In the genomic region with DNA sequence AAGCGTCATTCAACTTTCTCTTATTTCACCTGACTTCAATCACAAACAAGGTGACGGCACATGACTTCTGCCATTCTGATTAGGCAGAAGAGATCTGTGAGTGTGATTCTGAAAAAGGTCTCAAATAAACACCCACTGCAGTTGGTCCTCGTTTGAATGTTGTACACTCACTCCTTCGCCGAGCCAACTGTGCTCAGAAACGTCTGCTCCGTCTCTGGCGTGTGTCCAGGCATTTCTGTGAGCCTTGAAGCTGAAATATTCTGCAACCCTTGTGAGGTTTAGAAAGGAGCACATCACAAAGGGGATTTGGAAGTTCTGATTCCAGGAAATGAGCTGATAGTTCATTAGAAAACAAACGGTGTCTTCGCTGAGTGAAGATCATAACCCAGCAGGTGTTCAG, we compare ENCODE assay signal across 20 cellular contexts.
DNase-seq lines count a peak whose midpoint lies in the region; ATAC-seq and TF ChIP-seq lines count a peak whose summit lies in the region.
"Had no signal": no experiment of that assay in that cellular context is flagged by ENCODE, and none has a peak within 500 bp of the region (broad histone marks: within the 10 kb centered on the region; RNA-seq: fewer than 3 reads in every experiment).

No MANE protein-coding gene starts in this region.

- H3K9me2 ChIP-seq in GM23338 (ENCODE audit: insufficient read depth), result no peaks in the 10 kb centered on the region

- H3K4me1 ChIP-seq in GM23338 (ENCODE audit: insufficient read depth), result no peaks in the 10 kb centered on the region
- H3K4me1 ChIP-seq: ascending aorta, heart right ventricle had no signal

- no peaks in the 10 kb centered on the region for H3F3A ChIP-seq in GM23338 (replicated peaks; ENCODE audit: low read depth)

- H3K9me3 Mint-ChIP-seq in GM23338 (no peaks in the 10 kb centered on the region; the same call in 2 of the 3 replicates), brain (peaks cover 0 to 4% (median 0%) of the 10 kb centered on the region in 5 experiments), nephron progenitor cell (no peaks in the 10 kb centered on the region), glutamatergic neuron (ENCODE audit: unreplicated experiment) (no peaks in the 10 kb centered on the region)
- H3K9me3 Mint-ChIP-seq: activated B cell treated with CpG ODN at 0.5 μM for 24 hours; activated T-cell treated with anti-CD3 and anti-CD28 coated beads, Interleukin-2, amount 50 U/mL, for 4 hours; H9; immature natural killer cell; T-helper 2 cell treated with Interferon-gamma antibody and Interleukin-4, amounts not matched to agents 5 μg/mL and 100 μg/mL, for 36 hours; type B pancreatic cell had no signal

- no peak overlapping the region for H3K4me2 ChIP-seq in GM23338

- ATAC-seq in GM23338 (no peak), GM21786 (IDR thresholded peaks at IDR 0.05; ENCODE audit: unreplicated experiment) (no peak), GM19467 (IDR thresholded peaks at IDR 0.05; ENCODE audit: unreplicated experiment) (no peak)
- ATAC-seq: activated T-cell treated with anti-CD3 and anti-CD28 coated beads, Interleukin-2, amount 50 U/mL, for 4 hours; heart right ventricle; stimulated activated naive CD8-positive, alpha-beta T cell treated with anti-CD3 and anti-CD28 coated beads, Interleukin-15, Interleukin-2, amounts not matched to agents 100 U/mL and 50 U/mL, for 24 hours had no signal

- DNase-seq in DMS79 (lab: John Stamatoyannopoulos, UW), result peak; percentile 39
- no peak for DNase-seq in GM23338 (ENCODE audit: low spot score)
- DNase-seq in nephron progenitor cell, result no peak
- DNase-seq in glutamatergic neuron, result no peak
- DNase-seq: activated B cell treated with CpG ODN at 0.5 μM for 24 hours; activated naive CD4-positive, alpha-beta T cell treated with anti-CD3 and anti-CD28 coated beads, Interleukin-2, amount 50 U/mL, for 16 hours; activated T-cell treated with anti-CD3 and anti-CD28 coated beads, Interleukin-2, amount 50 U/mL, for 4 hours; AML-193; H9; immature natural killer cell; OCI-M1; stimulated activated naive CD8-positive, alpha-beta T cell treated with anti-CD3 and anti-CD28 coated beads, Interleukin-15, Interleukin-2, amounts not matched to agents 100 U/mL and 50 U/mL, for 24 hours had no signal

- H3K4me3 Mint-ChIP-seq in GM23338, result no peak overlapping the region
- peak overlapping the region in 2 of 5 experiments; percentile 18 to 56 for H3K4me3 Mint-ChIP-seq in brain
- no peak overlapping the region for H3K4me3 Mint-ChIP-seq in nephron progenitor cell
- H3K4me3 Mint-ChIP-seq in glutamatergic neuron (ENCODE audit: unreplicated experiment), result no peak overlapping the region
- H3K4me3 Mint-ChIP-seq: activated B cell treated with CpG ODN at 0.5 μM for 24 hours; activated T-cell treated with anti-CD3 and anti-CD28 coated beads, Interleukin-2, amount 50 U/mL, for 4 hours; H9; immature natural killer cell; T-helper 2 cell treated with Interferon-gamma antibody and Interleukin-4, amounts not matched to agents 5 μg/mL and 100 μg/mL, for 36 hours; type B pancreatic cell had no signal

- H3K27me3 ChIP-seq in GM23338 (ENCODE audit: insufficient read depth), result no peaks in the 10 kb centered on the region
- H3K27me3 ChIP-seq: ascending aorta had no signal

- peaks cover 3% of the 10 kb centered on the region for H3K27me3 Mint-ChIP-seq in GM23338 (ENCODE audit: insufficient read depth, low read depth, poor library complexity)
- peaks cover 3% of the 10 kb centered on the region for H3K27me3 Mint-ChIP-seq in brain
- peaks cover 5% of the 10 kb centered on the region for H3K27me3 Mint-ChIP-seq in nephron progenitor cell (ENCODE audit: low read depth, poor library complexity)
- no peaks in the 10 kb centered on the region for H3K27me3 Mint-ChIP-seq in glutamatergic neuron (ENCODE audit: unreplicated experiment)
- H3K27me3 Mint-ChIP-seq: activated B cell treated with CpG ODN at 0.5 μM for 24 hours, type B pancreatic cell had no signal

- no peaks in the 10 kb centered on the region for H3K79me2 ChIP-seq in GM23338 (replicated peaks; ENCODE audit: insufficient read depth)

- H3K36me3 Mint-ChIP-seq in GM23338 (ENCODE audit: low read depth) (no peaks in the 10 kb centered on the region), brain (no peaks in the 10 kb centered on the region), nephron progenitor cell (ENCODE audit: low read depth) (no peaks in the 10 kb centered on the region), glutamatergic neuron (ENCODE audit: unreplicated experiment) (no peaks in the 10 kb centered on the region)
- H3K36me3 Mint-ChIP-seq: immature natural killer cell, type B pancreatic cell had no signal

- no peak overlapping the region for H3K4me3 ChIP-seq in GM23338
- H3K4me3 ChIP-seq: ascending aorta, heart right ventricle, skin epidermis had no signal

- H4K20me1 ChIP-seq in GM23338 (replicated peaks; ENCODE audit: insufficient read depth), result no peaks in the 10 kb centered on the region

- peak overlapping the region; percentile 63; the same call in 1 of the 2 replicates for H2AFZ ChIP-seq in GM23338

- peaks cover 9% of the 10 kb centered on the region for H3K4me1 Mint-ChIP-seq in GM23338
- H3K4me1 Mint-ChIP-seq in brain, result peaks cover 58% of the 10 kb centered on the region
- H3K4me1 Mint-ChIP-seq in nephron progenitor cell, result peaks cover 46% of the 10 kb centered on the region
- peaks cover 22% of the 10 kb centered on the region for H3K4me1 Mint-ChIP-seq in glutamatergic neuron (ENCODE audit: low read depth, unreplicated experiment)
- H3K4me1 Mint-ChIP-seq: activated B cell treated with CpG ODN at 0.5 μM for 24 hours, immature natural killer cell had no signal

- TF ChIP-seq CTCF in GM23338 (conservative IDR thresholded peaks at IDR 0.05; ENCODE audit: low read depth in 2 of 2) (no peak), brain (conservative IDR thresholded peaks at IDR 0.05) (no peak), nephron progenitor cell (IDR thresholded peaks at IDR 0.05) (no peak), glutamatergic neuron (IDR thresholded peaks at IDR 0.05; ENCODE audit: partially characterized antibody, unreplicated experiment) (no peak)

- H3K27ac Mint-ChIP-seq in GM23338, result no peak overlapping the region
- peak overlapping the region in 3 of 5 experiments; percentile 37 to 87 (median 63) for H3K27ac Mint-ChIP-seq in brain
- peak overlapping the region; percentile 49 for H3K27ac Mint-ChIP-seq in nephron progenitor cell
- no peak overlapping the region for H3K27ac Mint-ChIP-seq in glutamatergic neuron (ENCODE audit: unreplicated experiment)
- H3K27ac Mint-ChIP-seq: activated B cell treated with CpG ODN at 0.5 μM for 24 hours; H9; immature natural killer cell; T-helper 2 cell treated with Interferon-gamma antibody and Interleukin-4, amounts not matched to agents 5 μg/mL and 100 μg/mL, for 36 hours; type B pancreatic cell had no signal

- no peaks in the 10 kb centered on the region for H3K36me3 ChIP-seq in GM23338 (ENCODE audit: insufficient read depth)
- H3K36me3 ChIP-seq: ascending aorta, heart right ventricle had no signal

- H3K27ac ChIP-seq in GM23338 (ENCODE audit: low read depth), result no peak overlapping the region
- H3K27ac ChIP-seq: ascending aorta, heart right ventricle, skin epidermis had no signal

TF ChIP-seq in GM23338, 12 proteins besides CTCF, POLR2A, EP300 and RAD21 (continues in another document):
- no peak for TF ChIP-seq CREB1 (CRISPR knock-in tag; IDR thresholded peaks at IDR 0.05; ENCODE audit: low read depth)
- TF ChIP-seq STAT1 (IDR thresholded peaks at IDR 0.05; ENCODE audit: unreplicated experiment), result no peak
- TF ChIP-seq ZNF331 (CRISPR knock-in tag; IDR thresholded peaks at IDR 0.05; ENCODE audit: low read depth), result no peak
- no peak for TF ChIP-seq EZH2phosphoT487 (IDR thresholded peaks at IDR 0.05; ENCODE audit: unreplicated experiment)
- TF ChIP-seq JUNB (IDR thresholded peaks at IDR 0.05; ENCODE audit: unreplicated experiment), result no peak

Comparison
In these comparisons a context has a peak if more than half of its experiments do, and no peak if none do; other contexts are left out.
1. H3K27ac Mint-ChIP-seq: peak in brain (3 of 5) and nephron progenitor cell (single experiment); none in GM23338 (single experiment) and glutamatergic neuron (single experiment).